In the genomic region with DNA sequence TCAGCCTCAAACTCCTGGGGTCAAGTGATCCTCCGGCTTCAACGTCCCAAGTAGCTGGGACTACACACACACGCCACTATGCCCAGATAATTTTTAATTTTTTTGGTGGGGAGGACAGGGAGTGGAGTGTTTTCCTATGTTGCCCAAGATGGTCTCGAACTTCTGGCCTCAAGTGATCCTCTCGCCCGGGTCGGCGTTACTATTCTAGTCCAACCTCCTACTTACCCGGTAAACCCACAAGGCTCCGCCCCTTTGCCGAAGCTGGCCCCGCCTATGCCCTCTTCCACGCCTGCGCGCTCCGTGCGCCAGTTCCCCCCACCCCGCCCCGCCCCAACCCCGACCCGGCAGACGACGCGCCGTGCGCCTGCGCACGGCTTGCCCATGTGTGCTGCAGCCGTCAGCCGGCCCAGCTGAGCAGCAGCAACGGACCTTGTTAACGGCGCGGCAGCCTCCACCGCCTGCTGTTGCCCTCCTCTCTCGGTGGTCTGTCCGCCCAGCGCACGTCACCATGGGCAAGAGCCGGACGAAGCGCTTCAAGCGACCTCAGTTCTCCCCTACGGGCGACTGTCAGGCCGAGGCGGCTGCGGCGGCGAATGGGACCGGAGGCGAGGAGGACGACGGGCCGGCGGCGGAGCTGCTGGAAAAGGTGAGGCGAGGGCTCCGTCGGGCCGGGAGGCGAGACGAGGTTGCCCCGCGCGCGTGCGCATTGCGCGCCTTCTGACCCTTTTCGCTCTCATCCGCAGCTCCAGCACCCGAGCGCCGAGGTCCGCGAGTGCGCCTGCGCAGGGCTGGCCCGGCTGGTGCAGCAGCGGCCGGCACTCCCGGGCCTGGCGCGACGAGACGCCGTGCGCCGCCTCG, we compare ENCODE assay signal across 1 cellular context.
TF ChIP-seq lines count a peak whose summit lies in the region.

A gene with protein sequence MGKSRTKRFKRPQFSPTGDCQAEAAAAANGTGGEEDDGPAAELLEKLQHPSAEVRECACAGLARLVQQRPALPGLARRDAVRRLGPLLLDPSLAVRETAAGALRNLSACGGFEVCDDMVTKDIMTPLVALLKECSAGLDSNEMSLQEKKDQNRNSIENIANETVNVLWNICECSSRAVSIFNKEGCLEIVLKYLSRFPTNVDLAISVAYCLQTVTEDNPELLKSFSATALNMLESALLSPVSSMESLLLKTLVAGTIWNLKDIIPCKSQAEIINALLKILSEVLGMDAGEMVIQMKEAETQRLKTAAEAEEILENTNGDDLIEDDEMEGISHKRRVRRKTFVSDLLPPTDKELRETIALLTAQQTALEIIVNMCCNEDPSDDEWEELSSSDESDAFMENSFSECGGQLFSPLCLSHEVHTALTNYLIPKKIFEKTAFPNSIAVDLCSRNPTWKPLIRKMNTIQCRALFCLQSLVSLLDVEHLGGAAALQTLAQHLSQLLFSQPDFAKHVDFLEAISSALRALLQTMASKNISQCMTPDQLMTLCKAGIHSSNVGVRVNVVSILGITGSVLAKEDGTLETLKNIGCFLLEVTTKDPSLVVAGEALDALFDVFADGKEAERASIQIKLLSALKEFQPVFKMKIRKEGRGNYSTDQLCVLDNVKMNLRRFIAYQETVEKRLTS (plus strand): TSS at position 347 of the 858 bp plus-strand sequence. CDS start 162 bp downstream, at position 509.

TF ChIP-seq in K562, 482 proteins besides CTCF, POLR2A, EP300 and RAD21 (continued from another document and continues in another):
- TF ChIP-seq, protein P1, sequence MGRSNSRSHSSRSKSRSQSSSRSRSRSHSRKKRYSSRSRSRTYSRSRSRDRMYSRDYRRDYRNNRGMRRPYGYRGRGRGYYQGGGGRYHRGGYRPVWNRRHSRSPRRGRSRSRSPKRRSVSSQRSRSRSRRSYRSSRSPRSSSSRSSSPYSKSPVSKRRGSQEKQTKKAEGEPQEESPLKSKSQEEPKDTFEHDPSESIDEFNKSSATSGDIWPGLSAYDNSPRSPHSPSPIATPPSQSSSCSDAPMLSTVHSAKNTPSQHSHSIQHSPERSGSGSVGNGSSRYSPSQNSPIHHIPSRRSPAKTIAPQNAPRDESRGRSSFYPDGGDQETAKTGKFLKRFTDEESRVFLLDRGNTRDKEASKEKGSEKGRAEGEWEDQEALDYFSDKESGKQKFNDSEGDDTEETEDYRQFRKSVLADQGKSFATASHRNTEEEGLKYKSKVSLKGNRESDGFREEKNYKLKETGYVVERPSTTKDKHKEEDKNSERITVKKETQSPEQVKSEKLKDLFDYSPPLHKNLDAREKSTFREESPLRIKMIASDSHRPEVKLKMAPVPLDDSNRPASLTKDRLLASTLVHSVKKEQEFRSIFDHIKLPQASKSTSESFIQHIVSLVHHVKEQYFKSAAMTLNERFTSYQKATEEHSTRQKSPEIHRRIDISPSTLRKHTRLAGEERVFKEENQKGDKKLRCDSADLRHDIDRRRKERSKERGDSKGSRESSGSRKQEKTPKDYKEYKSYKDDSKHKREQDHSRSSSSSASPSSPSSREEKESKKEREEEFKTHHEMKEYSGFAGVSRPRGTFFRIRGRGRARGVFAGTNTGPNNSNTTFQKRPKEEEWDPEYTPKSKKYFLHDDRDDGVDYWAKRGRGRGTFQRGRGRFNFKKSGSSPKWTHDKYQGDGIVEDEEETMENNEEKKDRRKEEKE (IDR thresholded peaks at IDR 0.05; ENCODE audit: borderline replicate concordance in 1 of 2, control insufficient read depth in 1 of 2, low read depth in 2 of 2, low read length in 1 of 2): no peak
- no peak for TF ChIP-seq C11orf30 (IDR thresholded peaks at IDR 0.05; ENCODE audit: low read depth)
- no peak for TF ChIP-seq SLC30A9 (CRISPR knock-in tag; IDR thresholded peaks at IDR 0.05)
- TF ChIP-seq RFX5 (IDR thresholded peaks at IDR 0.05; ENCODE audit: low read depth, low read length): no peak
- TF ChIP-seq HCFC1 (IDR thresholded peaks at IDR 0.05; ENCODE audit: low read depth, low read length): no peak
- TF ChIP-seq, protein P2, sequence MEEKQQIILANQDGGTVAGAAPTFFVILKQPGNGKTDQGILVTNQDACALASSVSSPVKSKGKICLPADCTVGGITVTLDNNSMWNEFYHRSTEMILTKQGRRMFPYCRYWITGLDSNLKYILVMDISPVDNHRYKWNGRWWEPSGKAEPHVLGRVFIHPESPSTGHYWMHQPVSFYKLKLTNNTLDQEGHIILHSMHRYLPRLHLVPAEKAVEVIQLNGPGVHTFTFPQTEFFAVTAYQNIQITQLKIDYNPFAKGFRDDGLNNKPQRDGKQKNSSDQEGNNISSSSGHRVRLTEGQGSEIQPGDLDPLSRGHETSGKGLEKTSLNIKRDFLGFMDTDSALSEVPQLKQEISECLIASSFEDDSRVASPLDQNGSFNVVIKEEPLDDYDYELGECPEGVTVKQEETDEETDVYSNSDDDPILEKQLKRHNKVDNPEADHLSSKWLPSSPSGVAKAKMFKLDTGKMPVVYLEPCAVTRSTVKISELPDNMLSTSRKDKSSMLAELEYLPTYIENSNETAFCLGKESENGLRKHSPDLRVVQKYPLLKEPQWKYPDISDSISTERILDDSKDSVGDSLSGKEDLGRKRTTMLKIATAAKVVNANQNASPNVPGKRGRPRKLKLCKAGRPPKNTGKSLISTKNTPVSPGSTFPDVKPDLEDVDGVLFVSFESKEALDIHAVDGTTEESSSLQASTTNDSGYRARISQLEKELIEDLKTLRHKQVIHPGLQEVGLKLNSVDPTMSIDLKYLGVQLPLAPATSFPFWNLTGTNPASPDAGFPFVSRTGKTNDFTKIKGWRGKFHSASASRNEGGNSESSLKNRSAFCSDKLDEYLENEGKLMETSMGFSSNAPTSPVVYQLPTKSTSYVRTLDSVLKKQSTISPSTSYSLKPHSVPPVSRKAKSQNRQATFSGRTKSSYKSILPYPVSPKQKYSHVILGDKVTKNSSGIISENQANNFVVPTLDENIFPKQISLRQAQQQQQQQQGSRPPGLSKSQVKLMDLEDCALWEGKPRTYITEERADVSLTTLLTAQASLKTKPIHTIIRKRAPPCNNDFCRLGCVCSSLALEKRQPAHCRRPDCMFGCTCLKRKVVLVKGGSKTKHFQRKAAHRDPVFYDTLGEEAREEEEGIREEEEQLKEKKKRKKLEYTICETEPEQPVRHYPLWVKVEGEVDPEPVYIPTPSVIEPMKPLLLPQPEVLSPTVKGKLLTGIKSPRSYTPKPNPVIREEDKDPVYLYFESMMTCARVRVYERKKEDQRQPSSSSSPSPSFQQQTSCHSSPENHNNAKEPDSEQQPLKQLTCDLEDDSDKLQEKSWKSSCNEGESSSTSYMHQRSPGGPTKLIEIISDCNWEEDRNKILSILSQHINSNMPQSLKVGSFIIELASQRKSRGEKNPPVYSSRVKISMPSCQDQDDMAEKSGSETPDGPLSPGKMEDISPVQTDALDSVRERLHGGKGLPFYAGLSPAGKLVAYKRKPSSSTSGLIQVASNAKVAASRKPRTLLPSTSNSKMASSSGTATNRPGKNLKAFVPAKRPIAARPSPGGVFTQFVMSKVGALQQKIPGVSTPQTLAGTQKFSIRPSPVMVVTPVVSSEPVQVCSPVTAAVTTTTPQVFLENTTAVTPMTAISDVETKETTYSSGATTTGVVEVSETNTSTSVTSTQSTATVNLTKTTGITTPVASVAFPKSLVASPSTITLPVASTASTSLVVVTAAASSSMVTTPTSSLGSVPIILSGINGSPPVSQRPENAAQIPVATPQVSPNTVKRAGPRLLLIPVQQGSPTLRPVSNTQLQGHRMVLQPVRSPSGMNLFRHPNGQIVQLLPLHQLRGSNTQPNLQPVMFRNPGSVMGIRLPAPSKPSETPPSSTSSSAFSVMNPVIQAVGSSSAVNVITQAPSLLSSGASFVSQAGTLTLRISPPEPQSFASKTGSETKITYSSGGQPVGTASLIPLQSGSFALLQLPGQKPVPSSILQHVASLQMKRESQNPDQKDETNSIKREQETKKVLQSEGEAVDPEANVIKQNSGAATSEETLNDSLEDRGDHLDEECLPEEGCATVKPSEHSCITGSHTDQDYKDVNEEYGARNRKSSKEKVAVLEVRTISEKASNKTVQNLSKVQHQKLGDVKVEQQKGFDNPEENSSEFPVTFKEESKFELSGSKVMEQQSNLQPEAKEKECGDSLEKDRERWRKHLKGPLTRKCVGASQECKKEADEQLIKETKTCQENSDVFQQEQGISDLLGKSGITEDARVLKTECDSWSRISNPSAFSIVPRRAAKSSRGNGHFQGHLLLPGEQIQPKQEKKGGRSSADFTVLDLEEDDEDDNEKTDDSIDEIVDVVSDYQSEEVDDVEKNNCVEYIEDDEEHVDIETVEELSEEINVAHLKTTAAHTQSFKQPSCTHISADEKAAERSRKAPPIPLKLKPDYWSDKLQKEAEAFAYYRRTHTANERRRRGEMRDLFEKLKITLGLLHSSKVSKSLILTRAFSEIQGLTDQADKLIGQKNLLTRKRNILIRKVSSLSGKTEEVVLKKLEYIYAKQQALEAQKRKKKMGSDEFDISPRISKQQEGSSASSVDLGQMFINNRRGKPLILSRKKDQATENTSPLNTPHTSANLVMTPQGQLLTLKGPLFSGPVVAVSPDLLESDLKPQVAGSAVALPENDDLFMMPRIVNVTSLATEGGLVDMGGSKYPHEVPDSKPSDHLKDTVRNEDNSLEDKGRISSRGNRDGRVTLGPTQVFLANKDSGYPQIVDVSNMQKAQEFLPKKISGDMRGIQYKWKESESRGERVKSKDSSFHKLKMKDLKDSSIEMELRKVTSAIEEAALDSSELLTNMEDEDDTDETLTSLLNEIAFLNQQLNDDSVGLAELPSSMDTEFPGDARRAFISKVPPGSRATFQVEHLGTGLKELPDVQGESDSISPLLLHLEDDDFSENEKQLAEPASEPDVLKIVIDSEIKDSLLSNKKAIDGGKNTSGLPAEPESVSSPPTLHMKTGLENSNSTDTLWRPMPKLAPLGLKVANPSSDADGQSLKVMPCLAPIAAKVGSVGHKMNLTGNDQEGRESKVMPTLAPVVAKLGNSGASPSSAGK (IDR thresholded peaks at IDR 0.05): peak; percentile 75
- no peak for TF ChIP-seq BMI1 (IDR thresholded peaks at IDR 0.05; ENCODE audit: low read length)
- TF ChIP-seq KLF6 (CRISPR knock-in tag; IDR thresholded peaks at IDR 0.05; ENCODE audit: borderline replicate concordance): no peak
- no peak for TF ChIP-seq DPF2 (IDR thresholded peaks at IDR 0.05)
- TF ChIP-seq, protein P3, sequence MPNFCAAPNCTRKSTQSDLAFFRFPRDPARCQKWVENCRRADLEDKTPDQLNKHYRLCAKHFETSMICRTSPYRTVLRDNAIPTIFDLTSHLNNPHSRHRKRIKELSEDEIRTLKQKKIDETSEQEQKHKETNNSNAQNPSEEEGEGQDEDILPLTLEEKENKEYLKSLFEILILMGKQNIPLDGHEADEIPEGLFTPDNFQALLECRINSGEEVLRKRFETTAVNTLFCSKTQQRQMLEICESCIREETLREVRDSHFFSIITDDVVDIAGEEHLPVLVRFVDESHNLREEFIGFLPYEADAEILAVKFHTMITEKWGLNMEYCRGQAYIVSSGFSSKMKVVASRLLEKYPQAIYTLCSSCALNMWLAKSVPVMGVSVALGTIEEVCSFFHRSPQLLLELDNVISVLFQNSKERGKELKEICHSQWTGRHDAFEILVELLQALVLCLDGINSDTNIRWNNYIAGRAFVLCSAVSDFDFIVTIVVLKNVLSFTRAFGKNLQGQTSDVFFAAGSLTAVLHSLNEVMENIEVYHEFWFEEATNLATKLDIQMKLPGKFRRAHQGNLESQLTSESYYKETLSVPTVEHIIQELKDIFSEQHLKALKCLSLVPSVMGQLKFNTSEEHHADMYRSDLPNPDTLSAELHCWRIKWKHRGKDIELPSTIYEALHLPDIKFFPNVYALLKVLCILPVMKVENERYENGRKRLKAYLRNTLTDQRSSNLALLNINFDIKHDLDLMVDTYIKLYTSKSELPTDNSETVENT (CRISPR knock-in tag; IDR thresholded peaks at IDR 0.05): 0 out of 2 replicates have a peak, but pooled peaks have one; percentile 24
- TF ChIP-seq ZZZ3 (IDR thresholded peaks at IDR 0.05): no peak
- peak; percentile 63; the same call in 1 of the 2 replicates for TF ChIP-seq GABPB1 (CRISPR knock-in tag; IDR thresholded peaks at IDR 0.05)
- TF ChIP-seq, protein P4, sequence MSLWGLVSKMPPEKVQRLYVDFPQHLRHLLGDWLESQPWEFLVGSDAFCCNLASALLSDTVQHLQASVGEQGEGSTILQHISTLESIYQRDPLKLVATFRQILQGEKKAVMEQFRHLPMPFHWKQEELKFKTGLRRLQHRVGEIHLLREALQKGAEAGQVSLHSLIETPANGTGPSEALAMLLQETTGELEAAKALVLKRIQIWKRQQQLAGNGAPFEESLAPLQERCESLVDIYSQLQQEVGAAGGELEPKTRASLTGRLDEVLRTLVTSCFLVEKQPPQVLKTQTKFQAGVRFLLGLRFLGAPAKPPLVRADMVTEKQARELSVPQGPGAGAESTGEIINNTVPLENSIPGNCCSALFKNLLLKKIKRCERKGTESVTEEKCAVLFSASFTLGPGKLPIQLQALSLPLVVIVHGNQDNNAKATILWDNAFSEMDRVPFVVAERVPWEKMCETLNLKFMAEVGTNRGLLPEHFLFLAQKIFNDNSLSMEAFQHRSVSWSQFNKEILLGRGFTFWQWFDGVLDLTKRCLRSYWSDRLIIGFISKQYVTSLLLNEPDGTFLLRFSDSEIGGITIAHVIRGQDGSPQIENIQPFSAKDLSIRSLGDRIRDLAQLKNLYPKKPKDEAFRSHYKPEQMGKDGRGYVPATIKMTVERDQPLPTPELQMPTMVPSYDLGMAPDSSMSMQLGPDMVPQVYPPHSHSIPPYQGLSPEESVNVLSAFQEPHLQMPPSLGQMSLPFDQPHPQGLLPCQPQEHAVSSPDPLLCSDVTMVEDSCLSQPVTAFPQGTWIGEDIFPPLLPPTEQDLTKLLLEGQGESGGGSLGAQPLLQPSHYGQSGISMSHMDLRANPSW (CRISPR knock-in tag; IDR thresholded peaks at IDR 0.05): no peak
- no peak for TF ChIP-seq ZNF644 (tag; IDR thresholded peaks at IDR 0.05; ENCODE audit: low read depth)
- no peak for TF ChIP-seq GABPB2 (CRISPR knock-in tag; conservative IDR thresholded peaks at IDR 0.05)
- TF ChIP-seq, protein P5, sequence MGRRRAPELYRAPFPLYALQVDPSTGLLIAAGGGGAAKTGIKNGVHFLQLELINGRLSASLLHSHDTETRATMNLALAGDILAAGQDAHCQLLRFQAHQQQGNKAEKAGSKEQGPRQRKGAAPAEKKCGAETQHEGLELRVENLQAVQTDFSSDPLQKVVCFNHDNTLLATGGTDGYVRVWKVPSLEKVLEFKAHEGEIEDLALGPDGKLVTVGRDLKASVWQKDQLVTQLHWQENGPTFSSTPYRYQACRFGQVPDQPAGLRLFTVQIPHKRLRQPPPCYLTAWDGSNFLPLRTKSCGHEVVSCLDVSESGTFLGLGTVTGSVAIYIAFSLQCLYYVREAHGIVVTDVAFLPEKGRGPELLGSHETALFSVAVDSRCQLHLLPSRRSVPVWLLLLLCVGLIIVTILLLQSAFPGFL (CRISPR knock-in tag; IDR thresholded peaks at IDR 0.05): no peak
- TF ChIP-seq, protein P6, sequence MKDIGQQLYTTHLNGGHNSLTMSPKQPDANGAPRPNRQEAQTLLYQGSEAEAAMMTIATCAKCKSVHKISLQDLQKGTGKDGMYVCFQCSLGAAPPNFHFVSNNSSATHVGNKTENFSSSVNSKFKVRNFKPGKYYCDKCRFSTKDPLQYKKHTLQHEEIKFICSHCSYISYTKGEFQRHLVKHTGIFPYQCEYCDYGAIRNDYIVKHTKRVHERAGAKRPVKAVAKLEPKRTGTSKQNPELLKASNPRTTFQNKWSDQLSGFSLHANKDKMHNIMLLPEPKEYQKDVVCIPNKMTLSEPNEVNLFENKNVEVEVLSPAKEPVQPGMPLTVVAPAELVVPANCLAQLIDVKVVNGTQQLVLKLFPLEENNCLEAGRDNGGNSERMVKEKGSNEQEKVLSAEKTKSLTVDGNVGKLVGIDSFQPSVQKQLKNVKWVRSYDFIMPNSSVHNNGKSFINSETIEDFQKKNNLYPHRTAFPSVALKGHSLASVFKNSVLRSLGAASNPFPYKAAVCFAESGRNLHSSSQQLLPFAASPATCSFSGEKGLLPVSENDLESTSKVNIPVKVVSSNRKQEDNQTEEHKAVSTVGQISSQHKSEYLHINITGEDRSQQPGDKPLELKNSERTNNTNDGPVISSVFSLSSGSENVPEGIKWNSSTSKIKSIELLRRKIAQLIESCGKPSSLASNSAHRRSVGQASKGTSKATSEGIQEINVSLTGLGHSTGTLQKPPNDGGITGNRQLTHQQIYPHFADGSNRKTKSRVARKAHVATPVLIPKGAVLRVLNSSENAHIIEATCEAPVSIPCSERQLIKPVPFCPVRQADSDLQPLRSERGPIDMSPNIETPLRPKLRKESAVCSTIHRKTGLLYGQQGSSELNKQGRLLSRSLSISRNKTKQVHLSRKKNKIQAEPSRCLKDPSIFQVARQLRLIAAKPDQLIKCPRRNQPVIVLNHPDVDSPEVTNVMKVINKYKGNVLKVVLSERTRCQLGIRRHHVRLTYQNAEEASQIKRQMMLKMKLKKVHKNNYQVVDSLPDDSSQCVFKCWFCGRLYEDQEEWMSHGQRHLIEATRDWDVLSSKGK (CRISPR knock-in tag; IDR thresholded peaks at IDR 0.05): no peak
